ENCODE assay signal across 19 cellular contexts in genomic region chr11:64275031-64275800, GRCh38. TPM values are rescaled to one million over a fixed set of nuclear protein-coding genes. Genes with fewer than 3 reads are reported as not detected.
DNase-seq lines count a peak whose midpoint lies in the region; ATAC-seq, FAIRE-seq and TF ChIP-seq lines count a peak whose summit lies in the region.
"Had no signal": no experiment of that assay in that cellular context is flagged by ENCODE, and none has a peak within 500 bp of the region (broad histone marks: within the 10 kb centered on the region; RNA-seq: fewer than 3 reads in every experiment).

No MANE protein-coding gene starts in this region.

- no peak for TF ChIP-seq RAD21 in H1 (IDR thresholded peaks at IDR 0.05 in 1 of 2, conservative IDR thresholded peaks at IDR 0.05 in 1 of 2; ENCODE audit: low read depth in 2 of 2, low read length in 2 of 2)

- H2AFZ ChIP-seq in OCI-LY3 (ENCODE audit: low read depth, low read length) (no peak overlapping the region), H1 (ENCODE audit: low read length) (no peak overlapping the region), trophoblast cell (ENCODE audit: insufficient read depth, low read length, poor library complexity) (no peak overlapping the region), GM23248 (no peak overlapping the region)
- H2AFZ ChIP-seq: GM23338, PC-9 had no signal

- peak; percentile 71 for DNase-seq in ELF-1 (ENCODE audit: low read depth, low spot score)
- DNase-seq in H1 (ENCODE audit: low read depth in 1 of 2, low spot score in 2 of 2), result no peak
- peak; percentile 97 to 98 for DNase-seq in trophoblast cell
- no peak for DNase-seq in stimulated activated CD4-positive, alpha-beta T cell treated with anti-CD3 and anti-CD28 coated beads, Interleukin-12 subunit alpha, Interleukin-12 subunit beta, amount 100 ng/mL, for 4 hours
- DNase-seq in GM23248, result no peak
- DNase-seq: ACHN, C1 segment of cervical spinal cord, NCI-H1105 treated with DMSO at 0.1 percent for 48 hours, NCI-H1694, NCI-H2081 treated with DMSO at 0.1 percent for 48 hours, NCI-H2227 treated with DMSO at 0.1 percent for 48 hours, NCI-H510A treated with DMSO at 0.1 percent for 48 hours, NCI-H774 had no signal

- H3K27ac ChIP-seq in OCI-LY3 (ENCODE audit: low read length) (no peak overlapping the region), H1 (ENCODE audit: low read depth, low read length) (no peak overlapping the region), trophoblast cell (ENCODE audit: low read depth, low read length) (peak overlapping the region; percentile 78), GM23248 (no peak overlapping the region)
- H3K27ac ChIP-seq: SJSA1 had no signal

- H2BK5ac ChIP-seq in H1 (ENCODE audit: low read depth, low read length) (peak overlapping the region; percentile 35; the same call in 1 of the 2 replicates), trophoblast cell (ENCODE audit: low read depth, low read length, poor library complexity) (peak overlapping the region; percentile 19)

- no peak overlapping the region for H3K23ac ChIP-seq in H1 (ENCODE audit: insufficient read length)
- no peak overlapping the region for H3K23ac ChIP-seq in trophoblast cell (ENCODE audit: low read length)

- H2AK5ac ChIP-seq in H1 (ENCODE audit: low read depth, low read length) (no peak overlapping the region), trophoblast cell (ENCODE audit: low read length) (no peak overlapping the region)

- no peaks in the 10 kb centered on the region for H3K9me2 ChIP-seq in GM23248 (ENCODE audit: insufficient read depth)

- H3K36me3 ChIP-seq in OCI-LY3 (replicated peaks; ENCODE audit: low read depth, low read length), result peaks cover 12% of the 10 kb centered on the region
- H3K36me3 ChIP-seq in H1 (ENCODE audit: control insufficient read depth in 2 of 4, insufficient read depth in 4 of 4, low read length in 3 of 4), result no peaks in the 10 kb centered on the region; a peak in 1 of 8 replicates
- peaks cover 19 to 23% of the 10 kb centered on the region in 2 experiments for H3K36me3 ChIP-seq in trophoblast cell (ENCODE audit: control insufficient read depth in 1 of 2, insufficient read depth in 2 of 2, low read length in 2 of 2)
- H3K36me3 ChIP-seq in GM23248 (ENCODE audit: low read depth), result 0 out of 2 replicates have a peak, but pooled peaks cover 4% of the 10 kb centered on the region

- in situ Hi-C loops in GM23248 (cut with MboI), result no loop called here

- H3K9me3 ChIP-seq in OCI-LY3 (ENCODE audit: insufficient read depth, low read length), result no peaks in the 10 kb centered on the region
- no peaks in the 10 kb centered on the region for H3K9me3 ChIP-seq in H1 (ENCODE audit: insufficient read depth in 2 of 2, low read depth in 1 of 2, low read length in 1 of 2)
- H3K9me3 ChIP-seq in trophoblast cell (ENCODE audit: insufficient read depth, low read depth, low read length), result no peaks in the 10 kb centered on the region
- no peaks in the 10 kb centered on the region for H3K9me3 ChIP-seq in GM23248 (ENCODE audit: low read depth)
- H3K9me3 ChIP-seq: SJSA1 had no signal

- H4K5ac ChIP-seq in H1 (ENCODE audit: insufficient read length, low read depth, low read length), result no peak overlapping the region

- CTCF ChIA-PET in H1 (lab: Charles Lee; ENCODE audit: partially characterized antibody), result interaction anchor here (0.6 to 13.7 kb wide), 7 partner anchors 12 to 90 kb away, joined by 3 to 168 read pairs (median 5); partner anchors contain the start of genes CATSPERZ, ESRRA and PLCB3

- TF ChIP-seq EP300 in H1 (IDR thresholded peaks at IDR 0.05; ENCODE audit: borderline replicate concordance in 1 of 2, low read depth in 2 of 2, low read length in 2 of 2), result no peak

- POLR2A ChIA-PET in H1 (lab: Charles Lee; ENCODE audit: partially characterized antibody), result interaction anchor here (0.6 to 1.8 kb wide), 5 partner anchors 17 to 42 kb away, joined by 3 to 6 read pairs (median 3); partner anchors contain the start of genes PRDX5 and TRMT112

- no peak overlapping the region for H2BK12ac ChIP-seq in H1 (ENCODE audit: low read depth, low read length)
- no peak overlapping the region for H2BK12ac ChIP-seq in trophoblast cell (ENCODE audit: low read length)

- peaks cover 41% of the 10 kb centered on the region for H3F3A ChIP-seq in GM23248 (ENCODE audit: insufficient read depth)

- H4K8ac ChIP-seq in H1 (ENCODE audit: extremely low read depth, insufficient read depth, low read length) (no peak overlapping the region), trophoblast cell (ENCODE audit: low read depth, low read length) (no peak overlapping the region)

- H2BK120ac ChIP-seq in H1 (replicated peaks; ENCODE audit: low read depth, low read length) (no peak overlapping the region), trophoblast cell (ENCODE audit: insufficient read depth, low read length, poor library complexity) (peak overlapping the region; percentile 4)

- H4K91ac ChIP-seq in H1 (replicated peaks; ENCODE audit: insufficient read length, low read length) (no peak overlapping the region), trophoblast cell (ENCODE audit: low read depth, low read length) (peak overlapping the region; percentile 10)

- H4K20me1 ChIP-seq in OCI-LY3 (ENCODE audit: insufficient read depth, low read length), result no peaks in the 10 kb centered on the region
- no peaks in the 10 kb centered on the region for H4K20me1 ChIP-seq in H1 (replicated peaks in 1 of 2; ENCODE audit: control insufficient read depth in 1 of 2, insufficient read depth in 2 of 2, low read length in 2 of 2)
- no peaks in the 10 kb centered on the region for H4K20me1 ChIP-seq in GM23248 (ENCODE audit: insufficient read depth)

- no peak overlapping the region for H2BK20ac ChIP-seq in H1 (ENCODE audit: low read length)

- H3K4me3 ChIP-seq in OCI-LY3 (ENCODE audit: low read length), result no peak overlapping the region
- no peak overlapping the region for H3K4me3 ChIP-seq in H1 (ENCODE audit: extremely low read depth in 1 of 4, insufficient read depth in 2 of 4, low read depth in 3 of 4, low read length in 4 of 4)
- no peak overlapping the region for H3K4me3 ChIP-seq in trophoblast cell (ENCODE audit: low read depth, low read length)
- H3K4me3 ChIP-seq in GM23248, result no peak overlapping the region
- H3K4me3 ChIP-seq: GM23338, PC-9, SJSA1 had no signal

- no peak overlapping the region for H3K9ac ChIP-seq in OCI-LY3 (ENCODE audit: low read length)
- H3K9ac ChIP-seq in H1 (replicated peaks in 1 of 4; ENCODE audit: extremely low read depth in 1 of 4, low read depth in 3 of 4, low read length in 3 of 4), result no peak overlapping the region
- H3K9ac ChIP-seq in trophoblast cell (ENCODE audit: low read length), result no peak overlapping the region
- no peak overlapping the region for H3K9ac ChIP-seq in GM23248

- no peak for TF ChIP-seq POLR2A in H1 (IDR thresholded peaks at IDR 0.05; ENCODE audit: control extremely low read depth in 1 of 2, low read depth in 2 of 2, low read length in 2 of 2)

- H2BK15ac ChIP-seq in H1 (ENCODE audit: low read length), result no peak overlapping the region

- H3K79me2 ChIP-seq in OCI-LY3 (ENCODE audit: low read length) (peaks cover 13% of the 10 kb centered on the region), H1 (ENCODE audit: control insufficient read depth in 1 of 2, insufficient read depth in 2 of 2, low read length in 2 of 2) (0 out of 4 replicates have a peak, but pooled peaks cover 0 to 4% of the 10 kb centered on the region in 2 experiments), trophoblast cell (ENCODE audit: control insufficient read depth, insufficient read depth, low read length, poor library complexity) (peaks cover 7% of the 10 kb centered on the region), GM23248 (ENCODE audit: insufficient read depth) (peaks cover 34% of the 10 kb centered on the region)

- H3K27me3 ChIP-seq in OCI-LY3 (ENCODE audit: low read depth, low read length), result no peaks in the 10 kb centered on the region
- H3K27me3 ChIP-seq in H1 (replicated peaks in 1 of 4; ENCODE audit: control insufficient read depth in 3 of 4, extremely low read depth in 1 of 4, insufficient read depth in 3 of 4, low read length in 3 of 4), result no peaks in the 10 kb centered on the region
- no peaks in the 10 kb centered on the region for H3K27me3 ChIP-seq in trophoblast cell (ENCODE audit: insufficient read depth, low read length)
- H3K27me3 ChIP-seq in GM23248 (replicated peaks; ENCODE audit: insufficient read depth), result no peaks in the 10 kb centered on the region
- H3K27me3 ChIP-seq: SJSA1 had no signal

- no peaks in the 10 kb centered on the region; the same call in 1 of the 2 replicates for H3K79me1 ChIP-seq in H1 (ENCODE audit: low read depth, low read length)
- H3K79me1 ChIP-seq in trophoblast cell (ENCODE audit: low read length), result peaks cover 21% of the 10 kb centered on the region

- H3K4me2 ChIP-seq in OCI-LY3 (ENCODE audit: low read length) (peak overlapping the region; percentile 5; the same call in 1 of the 2 replicates), H1 (ENCODE audit: insufficient read depth in 1 of 2, low read depth in 2 of 2, low read length in 2 of 2) (no peak overlapping the region), trophoblast cell (ENCODE audit: low read length) (no peak overlapping the region), GM23248 (ENCODE audit: unreplicated experiment) (no peak overlapping the region)
- H3K4me2 ChIP-seq: GM23338, PC-9 had no signal

- H4K12ac ChIP-seq in trophoblast cell (ENCODE audit: low read depth, low read length), result no peak overlapping the region

- ATAC-seq in GM19328 (IDR thresholded peaks at IDR 0.05; ENCODE audit: unreplicated experiment), result no peak
- ATAC-seq: GM23338 had no signal

- 80% methylated on average over 15 of the region's 15 CpGs; no CpG with 5 or more reads in 1 of the 2 experiments for WGBS in H1 (ENCODE audit: extremely low coverage in 1 of 2, insufficient coverage in 1 of 2, insufficient read length in 1 of 2, insufficient replicate concordance in 2 of 2, low coverage in 1 of 2, low lambda C conversion rate in 2 of 2, missing lambda C conversion rate in 1 of 2), 2 experiments
- no CpG with 5 or more reads among the region's 15 CpGs for WGBS in trophoblast cell (ENCODE audit: extremely low coverage, insufficient coverage, insufficient read length)
- 92% methylated on average over 13 to 15 of the region's 15 CpGs for WGBS in GM23248 (ENCODE audit: low coverage in 1 of 2, low lambda C conversion rate in 2 of 2, missing lambda C conversion rate in 2 of 2), 2 experiments

- no peak overlapping the region for H3K18ac ChIP-seq in H1 (ENCODE audit: extremely low read depth, low read length)
- no peak overlapping the region for H3K18ac ChIP-seq in trophoblast cell (ENCODE audit: low read length)

- peaks cover 21% of the 10 kb centered on the region; the same call in 1 of the 2 replicates for H3K4me1 ChIP-seq in OCI-LY3 (ENCODE audit: low read length)
- peaks cover 0 to 5% (median 2%) of the 10 kb centered on the region in 4 experiments; a peak in 1 of 7 replicates for H3K4me1 ChIP-seq in H1 (replicated peaks in 1 of 4; ENCODE audit: control insufficient read depth in 3 of 4, insufficient read depth in 4 of 4, low read length in 3 of 4)
- peaks cover 14 to 16% of the 10 kb centered on the region in 2 experiments for H3K4me1 ChIP-seq in trophoblast cell (ENCODE audit: control insufficient read depth in 1 of 2, insufficient read depth in 2 of 2, low read length in 2 of 2)
- H3K4me1 ChIP-seq in GM23248 (ENCODE audit: insufficient read depth), result peaks cover 21% of the 10 kb centered on the region

- TF ChIP-seq CTCF in OCI-LY3 (IDR thresholded peaks at IDR 0.05; ENCODE audit: low read depth, low read length) (no peak), H1 (IDR thresholded peaks at IDR 0.05; ENCODE audit: control extremely low read depth in 1 of 3, insufficient read depth in 1 of 3, low read depth in 1 of 3, low read length in 3 of 3) (no peak)

- no peak for FAIRE-seq in H1 (lab: Jason Lieb, UNC)
- FAIRE-seq: D721Med had no signal

- H3K14ac ChIP-seq in H1 (ENCODE audit: insufficient read length), result no peak overlapping the region
- H3K14ac ChIP-seq in trophoblast cell (ENCODE audit: low read length), result no peak overlapping the region

- H3K56ac ChIP-seq in H1 (replicated peaks; ENCODE audit: insufficient read length, low read depth, low read length), result no peak overlapping the region

- H3K4ac ChIP-seq in H1 (replicated peaks; ENCODE audit: insufficient read length, low read depth, low read length) (no peak overlapping the region), trophoblast cell (ENCODE audit: low read depth, low read length) (no peak overlapping the region)

- 0 out of 2 replicates have a peak, but pooled peaks cover 2% of the 10 kb centered on the region for H3K23me2 ChIP-seq in H1 (ENCODE audit: low read depth, low read length)

RNA-seq across cellular contexts. Expression of gene BAD, which starts 9.2 kb away (rescaled TPM):
- 23.1 and 25.3 TPM in 2 replicates for total RNA-seq in H1 (2021; fragmentation: NEBNext Ultra II Directional; extraction: Animal tissue kit (Norgen Biotek cat#: 25700))
- polyA plus RNA-seq in H1 (2011; rRNA removed) (33.7 and 38.4 TPM in 2 replicates), GM23248 (2016; fragmentation: Nextera tagmentation; extraction: Ambion mirVana) (146 and 159 TPM in 2 replicates)
- polyA plus RNA-seq in H1 (2011; cell fraction: cytosol; rRNA removed), result 33.2 TPM
- 23.2 TPM for polyA plus RNA-seq in H1 (2011; cell fraction: nucleus; rRNA removed)
- 16.5 to 26.6 TPM (median 24.0 TPM) in 4 replicates for polyA plus RNA-seq in H1 (2012, experiment 1 of 2)
- polyA plus RNA-seq in H1 (2012, experiment 2 of 2), result 37.8 TPM
- polyA plus RNA-seq in H1 (2013, experiment 1 of 2), result 17.6 TPM
- 18.1 TPM for polyA plus RNA-seq in H1 (2013, experiment 2 of 2)
- polyA minus RNA-seq in H1 (2011; rRNA and poly(A)+ RNA removed), result 3.2 and 4.2 TPM in 2 replicates
- polyA minus RNA-seq in H1 (2011; cell fraction: cytosol; rRNA and poly(A)+ RNA removed), result 7.0 TPM
- polyA minus RNA-seq in H1 (2011; cell fraction: nucleus; rRNA and poly(A)+ RNA removed), result 14.7 TPM
- polyA plus RNA-seq in trophoblast cell (2013), result 48.1 and 49.0 TPM in 2 replicates
- total RNA-seq in GM23248 (2014; rRNA removed; shearing (Covaris generic)), result 94.8 and 170 TPM in 2 replicates

RNA-seq across cellular contexts. Expression of gene GPR137, which starts 10.4 kb away (rescaled TPM):
- 36.8 and 37.8 TPM in 2 replicates for total RNA-seq in H1 (2021; fragmentation: NEBNext Ultra II Directional; extraction: Animal tissue kit (Norgen Biotek cat#: 25700))
- polyA plus RNA-seq in H1 (2011; rRNA removed) (36.2 and 55.5 TPM in 2 replicates), GM23248 (2016; fragmentation: Nextera tagmentation; extraction: Ambion mirVana) (35.7 and 37.0 TPM in 2 replicates)
- 22.1 TPM for polyA plus RNA-seq in H1 (2011; cell fraction: cytosol; rRNA removed)
- polyA plus RNA-seq in H1 (2011; cell fraction: nucleus; rRNA removed), result 90.5 TPM
- 27.0 to 46.7 TPM (median 43.8 TPM) in 4 replicates for polyA plus RNA-seq in H1 (2012, experiment 1 of 2)
- polyA plus RNA-seq in H1 (2012, experiment 2 of 2), result 71.1 TPM
- 27.4 TPM for polyA plus RNA-seq in H1 (2013, experiment 1 of 2)
- 25.2 TPM for polyA plus RNA-seq in H1 (2013, experiment 2 of 2)
- 10.1 and 18.5 TPM in 2 replicates for polyA minus RNA-seq in H1 (2011; rRNA and poly(A)+ RNA removed)
- 15.6 TPM for polyA minus RNA-seq in H1 (2011; cell fraction: cytosol; rRNA and poly(A)+ RNA removed)
- 10.0 TPM for polyA minus RNA-seq in H1 (2011; cell fraction: nucleus; rRNA and poly(A)+ RNA removed)
- polyA plus RNA-seq in trophoblast cell (2013), result 35.4 and 37.0 TPM in 2 replicates
- 20.9 and 37.6 TPM in 2 replicates for total RNA-seq in GM23248 (2014; rRNA removed; shearing (Covaris generic))

RNA-seq across cellular contexts. Expression of gene KCNK4, which starts 15.9 kb away (rescaled TPM):
- 0.19 TPM in 1 of 2 replicates, not detected in the other for total RNA-seq in H1 (2021; fragmentation: NEBNext Ultra II Directional; extraction: Animal tissue kit (Norgen Biotek cat#: 25700))
- polyA plus RNA-seq in H1 (2011; rRNA removed) (not detected in 2 replicates), GM23248 (2016; fragmentation: Nextera tagmentation; extraction: Ambion mirVana) (0.13 TPM in 1 of 2 replicates, not detected in the other)
- not detected for polyA plus RNA-seq in H1 (2011; cell fraction: cytosol; rRNA removed)
- polyA plus RNA-seq in H1 (2011; cell fraction: nucleus; rRNA removed), result 0.33 TPM
- polyA plus RNA-seq in H1 (2012, experiment 1 of 2), result 0.12 to 0.18 TPM in 2 of 4 replicates, not detected in the others
- polyA plus RNA-seq in H1 (2012, experiment 2 of 2), result 0.12 TPM
- 0.16 TPM for polyA plus RNA-seq in H1 (2013, experiment 1 of 2)
- 0.11 TPM for polyA plus RNA-seq in H1 (2013, experiment 2 of 2)
- polyA minus RNA-seq in H1 (2011; rRNA and poly(A)+ RNA removed), result not detected in 2 replicates
- polyA minus RNA-seq in H1 (2011; cell fraction: cytosol; rRNA and poly(A)+ RNA removed), result not detected
- polyA minus RNA-seq in H1 (2011; cell fraction: nucleus; rRNA and poly(A)+ RNA removed), result not detected
- 0.05 and 0.08 TPM in 2 replicates for polyA plus RNA-seq in trophoblast cell (2013)
- total RNA-seq in GM23248 (2014; rRNA removed; shearing (Covaris generic)), result not detected in 2 replicates
- total RNA-seq: SJSA1 had no signal
- polyA plus RNA-seq: GM23338 had no signal

RNA-seq across cellular contexts. Expression of gene PLCB3, which starts 23.9 kb away (rescaled TPM):
- 104 TPM in 2 replicates for total RNA-seq in H1 (2021; fragmentation: NEBNext Ultra II Directional; extraction: Animal tissue kit (Norgen Biotek cat#: 25700))
- polyA plus RNA-seq in H1 (2011; rRNA removed) (47.2 and 70.6 TPM in 2 replicates), GM23248 (2016; fragmentation: Nextera tagmentation; extraction: Ambion mirVana) (6.5 and 7.5 TPM in 2 replicates)
- 48.7 TPM for polyA plus RNA-seq in H1 (2011; cell fraction: cytosol; rRNA removed)
- 134 TPM for polyA plus RNA-seq in H1 (2011; cell fraction: nucleus; rRNA removed)
- polyA plus RNA-seq in H1 (2012, experiment 1 of 2), result 50.8 to 85.0 TPM (median 76.3 TPM) in 4 replicates
- 54.3 TPM for polyA plus RNA-seq in H1 (2012, experiment 2 of 2)
- polyA plus RNA-seq in H1 (2013, experiment 1 of 2), result 54.2 TPM
- 53.1 TPM for polyA plus RNA-seq in H1 (2013, experiment 2 of 2)
- 51.4 and 51.5 TPM in 2 replicates for polyA minus RNA-seq in H1 (2011; rRNA and poly(A)+ RNA removed)
- polyA minus RNA-seq in H1 (2011; cell fraction: cytosol; rRNA and poly(A)+ RNA removed), result 50.2 TPM
- 42.7 TPM for polyA minus RNA-seq in H1 (2011; cell fraction: nucleus; rRNA and poly(A)+ RNA removed)
- 26.2 and 26.8 TPM in 2 replicates for polyA plus RNA-seq in trophoblast cell (2013)
- 32.7 and 41.7 TPM in 2 replicates for total RNA-seq in GM23248 (2014; rRNA removed; shearing (Covaris generic))

RNA-seq across cellular contexts. Expression of gene CATSPERZ, which starts 24.9 kb away (rescaled TPM):
- not detected in 2 replicates for total RNA-seq in H1 (2021; fragmentation: NEBNext Ultra II Directional; extraction: Animal tissue kit (Norgen Biotek cat#: 25700))
- 0.77 and 1.1 TPM in 2 replicates for polyA plus RNA-seq in H1 (2011; rRNA removed)
- polyA plus RNA-seq in H1 (2011; cell fraction: cytosol; rRNA removed), result 0.85 TPM
- polyA plus RNA-seq in H1 (2011; cell fraction: nucleus; rRNA removed), result 1.6 TPM
- polyA plus RNA-seq in H1 (2012, experiment 1 of 2), result 0.46 to 0.96 TPM (median 0.73 TPM) in 3 of 4 replicates, not detected in the other
- polyA plus RNA-seq in H1 (2012, experiment 2 of 2), result 0.71 TPM
- polyA plus RNA-seq in H1 (2013, experiment 1 of 2), result 0.49 TPM
- polyA plus RNA-seq in H1 (2013, experiment 2 of 2), result 0.66 TPM
- polyA minus RNA-seq in H1 (2011; rRNA and poly(A)+ RNA removed), result not detected in 2 replicates
- polyA minus RNA-seq in H1 (2011; cell fraction: cytosol; rRNA and poly(A)+ RNA removed), result not detected
- not detected for polyA minus RNA-seq in H1 (2011; cell fraction: nucleus; rRNA and poly(A)+ RNA removed)
- 1.0 and 1.2 TPM in 2 replicates for polyA plus RNA-seq in trophoblast cell (2013)
- not detected in 2 replicates for total RNA-seq in GM23248 (2014; rRNA removed; shearing (Covaris generic))
- not detected in 2 replicates for polyA plus RNA-seq in GM23248 (2016; fragmentation: Nextera tagmentation; extraction: Ambion mirVana)
- total RNA-seq: GM23338, PC-9, SJSA1 had no signal

Comparison
In these comparisons a context has a peak if more than half of its experiments do, and no peak if none do; other contexts are left out.
1. DNase-seq: peak in ELF-1 (single experiment) and trophoblast cell (2 of 2); none in H1 (0 of 2), stimulated activated CD4-positive, alpha-beta T cell treated with anti-CD3 and anti-CD28 coated beads, Interleukin-12 subunit alpha, Interleukin-12 subunit beta, amount 100 ng/mL, for 4 hours (single experiment) and GM23248 (single experiment).